In the genomic region with DNA sequence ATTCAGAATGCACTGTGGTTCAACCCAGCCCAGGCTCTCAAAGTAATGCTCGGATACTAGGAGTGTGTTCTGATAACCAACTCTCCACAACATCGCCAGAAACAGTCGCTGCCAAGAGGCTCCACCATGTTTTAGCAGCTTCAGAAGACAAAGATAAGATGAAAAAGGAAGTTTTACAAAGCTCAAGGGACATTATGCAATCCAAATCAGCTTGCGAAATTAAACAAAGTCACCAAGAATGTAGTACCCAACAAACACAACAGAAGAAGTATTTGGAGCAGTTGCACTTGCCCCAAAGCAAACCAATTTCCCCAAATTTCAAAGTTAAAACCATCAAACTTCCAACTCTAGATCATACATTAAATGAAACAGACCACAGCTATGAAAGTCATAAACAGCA, we compare ENCODE assay signal across 18 cellular contexts. TPM values are rescaled to one million over a fixed set of nuclear protein-coding genes. Genes with fewer than 3 reads are reported as not detected.
"Had no signal": no experiment of that assay in that cellular context is flagged by ENCODE, and none has a peak within 500 bp of the region (broad histone marks: within the 10 kb centered on the region; RNA-seq: fewer than 3 reads in every experiment).

No MANE protein-coding gene starts in this region.

- H3K27ac ChIP-seq: left lung, neural progenitor cell, ovary had no signal

- H3K4me1 Mint-ChIP-seq: activated B cell treated with CpG ODN at 0.5 μM for 24 hours; naive B cell; neural progenitor cell; stimulated activated effector memory CD8-positive, alpha-beta T cell treated with anti-CD3 and anti-CD28 coated beads, Interleukin-12 subunit alpha, Interleukin-12 subunit beta, amount 100 ng/mL, for 72 hours had no signal

- H3K27me3 ChIP-seq: left lung, neural progenitor cell, ovary had no signal

- H2AFZ ChIP-seq: neural progenitor cell had no signal

- H3K4me3 ChIP-seq: left lung, neural progenitor cell, ovary had no signal

- H3K36me3 ChIP-seq: left lung, neural progenitor cell, ovary had no signal

- DNase-seq: activated B cell treated with CpG ODN at 0.5 μM for 24 hours; activated CD4-positive, alpha-beta T cell treated with anti-CD3 and anti-CD28 coated beads for 48 hours; activated CD8-positive, alpha-beta memory T cell treated with anti-CD3 and anti-CD28 coated beads for 24 hours; activated naive CD4-positive, alpha-beta T cell treated with anti-CD3 and anti-CD28 coated beads, Interleukin-2, amount 50 U/mL, for 16 hours; erythroblast; hippocampal formation; kidney; left lung; mammary epithelial cell; naive B cell; ovary; stimulated activated CD4-positive, alpha-beta T cell treated with anti-CD3 and anti-CD28 coated beads, Interleukin-12 subunit alpha, Interleukin-12 subunit beta, amount 100 ng/mL, for 4 hours had no signal

- H3K9me3 Mint-ChIP-seq: activated B cell treated with CpG ODN at 0.5 μM for 24 hours; activated T-helper 1 cell treated with anti-CD3 and anti-CD28 coated beads, Interleukin-12 subunit alpha, Interleukin-12 subunit beta, Interleukin-2, Interleukin-4 antibody, amounts not matched to agents 30 ng/mL and 10 ng/mL and 1 ng/mL, durations not matched to agents 14 hours and 24 hours and 36 hours; neural progenitor cell; T-helper 1 cell treated with Interleukin-12 subunit alpha and Interleukin-12 subunit beta and Interleukin-4 antibody, amounts not matched to agents 30 μg/mL and 1 μg/mL, for 36 hours had no signal

- H3K4me2 ChIP-seq: neural progenitor cell had no signal

- H3K36me3 Mint-ChIP-seq: naive B cell; neural progenitor cell; stimulated activated effector memory CD8-positive, alpha-beta T cell treated with anti-CD3 and anti-CD28 coated beads, Interleukin-12 subunit alpha, Interleukin-12 subunit beta, amount 100 ng/mL, for 72 hours had no signal

- H3K4me3 Mint-ChIP-seq: activated B cell treated with CpG ODN at 0.5 μM for 24 hours; activated T-helper 1 cell treated with anti-CD3 and anti-CD28 coated beads, Interleukin-12 subunit alpha, Interleukin-12 subunit beta, Interleukin-2, Interleukin-4 antibody, amounts not matched to agents 30 ng/mL and 10 ng/mL and 1 ng/mL, durations not matched to agents 14 hours and 24 hours and 36 hours; naive B cell; neural progenitor cell; stimulated activated effector memory CD8-positive, alpha-beta T cell treated with anti-CD3 and anti-CD28 coated beads, Interleukin-12 subunit alpha, Interleukin-12 subunit beta, amount 100 ng/mL, for 72 hours; T-helper 1 cell treated with Interleukin-12 subunit alpha and Interleukin-12 subunit beta and Interleukin-4 antibody, amounts not matched to agents 30 μg/mL and 1 μg/mL, for 36 hours had no signal

- ATAC-seq: left lung; stimulated activated effector memory CD8-positive, alpha-beta T cell treated with anti-CD3 and anti-CD28 coated beads, Interleukin-12 subunit alpha, Interleukin-12 subunit beta, amount 100 ng/mL, for 72 hours had no signal

- H3K27me3 Mint-ChIP-seq: activated B cell treated with CpG ODN at 0.5 μM for 24 hours had no signal

- H3K27ac Mint-ChIP-seq: activated B cell treated with CpG ODN at 0.5 μM for 24 hours; activated T-helper 1 cell treated with anti-CD3 and anti-CD28 coated beads, Interleukin-12 subunit alpha, Interleukin-12 subunit beta, Interleukin-2, Interleukin-4 antibody, amounts not matched to agents 30 ng/mL and 10 ng/mL and 1 ng/mL, durations not matched to agents 14 hours and 24 hours and 36 hours; naive B cell; neural progenitor cell; stimulated activated effector memory CD8-positive, alpha-beta T cell treated with anti-CD3 and anti-CD28 coated beads, Interleukin-12 subunit alpha, Interleukin-12 subunit beta, amount 100 ng/mL, for 72 hours; T-helper 1 cell treated with Interleukin-12 subunit alpha and Interleukin-12 subunit beta and Interleukin-4 antibody, amounts not matched to agents 30 μg/mL and 1 μg/mL, for 36 hours had no signal

- H3K4me1 ChIP-seq: left lung, neural progenitor cell had no signal

RNA-seq across cellular contexts. Expression of a gene that starts 43.6 kb away (rescaled TPM):
- total RNA-seq: activated B cell treated with CpG ODN at 0.5 μM for 24 hours; activated T-helper 1 cell treated with anti-CD3 and anti-CD28 coated beads, Interleukin-12 subunit alpha, Interleukin-12 subunit beta, Interleukin-2, Interleukin-4 antibody, amounts not matched to agents 30 ng/mL and 10 ng/mL and 1 ng/mL, durations not matched to agents 14 hours and 24 hours and 36 hours; mammary epithelial cell; mononuclear cell; pulmonary artery endothelial cell had no signal
